Comparison of ENCODE assay signal across 25 cellular contexts in genomic region chr16:30421010-30421409, GRCh38. TPM values are rescaled to one million over a fixed set of nuclear protein-coding genes. Genes with fewer than 3 reads are reported as not detected.
"Had no signal": no experiment of that assay in that cellular context is flagged by ENCODE, and none has a peak within 500 bp of the region (broad histone marks: within the 10 kb centered on the region; RNA-seq: fewer than 3 reads in every experiment).

No MANE protein-coding gene starts in this region.

- H3K4me3 Mint-ChIP-seq: activated naive CD4-positive, alpha-beta T cell treated with anti-CD3 and anti-CD28 coated beads for 36 hours; activated T-helper 1 cell treated with anti-CD3 and anti-CD28 coated beads, Interleukin-12 subunit alpha, Interleukin-12 subunit beta, Interleukin-2, Interleukin-4 antibody, amounts not matched to agents 30 ng/mL and 10 ng/mL and 1 ng/mL, durations not matched to agents 14 hours and 24 hours and 36 hours; WTC11 had no signal

- H3K27ac ChIP-seq: breast epithelium, colonic mucosa, Peyer's patch, SJSA1 had no signal

- H3K4me1 ChIP-seq: breast epithelium, SJSA1 had no signal

- H3K4me3 ChIP-seq: breast epithelium, colonic mucosa, Peyer's patch, SJSA1 had no signal

- DNase-seq: activated CD4-positive, alpha-beta T cell treated with anti-CD3 and anti-CD28 coated beads for 48 hours; activated CD4-positive, alpha-beta T cell treated with anti-CD3 and anti-CD28 coated beads, Interleukin-2, amount 50 U/mL, for 4 hours; activated CD4-positive, CD25-positive, alpha-beta regulatory T cell treated with anti-CD3 and anti-CD28 coated beads, Interleukin-2, amount 50 U/mL, for 72 hours; activated effector memory CD4-positive, alpha-beta T cell treated with anti-CD3 and anti-CD28 coated beads, Interleukin-2, amount 50 U/mL, for 16 hours; activated naive CD4-positive, alpha-beta T cell treated with anti-CD3 and anti-CD28 coated beads for 36 hours; activated T-cell treated with anti-CD3 and anti-CD28 coated beads, Interleukin-2, amount 50 U/mL, for 1 hour; aorta; caudate nucleus; colonic mucosa; Kasumi-1; NCI-H1105 treated with DMSO at 0.1 percent for 48 hours; NCI-H1436 treated with DMSO at 0.1 percent for 48 hours; NCI-H187; NCI-H2081; NCI-H446; NCI-H524; Peyer's patch; SHP77; SW 1271 had no signal

- ATAC-seq: SK-N-SH treated with all-trans-retinoic acid at 6 μM for 48 hours, WTC11 had no signal

- H3K9me3 ChIP-seq: breast epithelium, colonic mucosa, Peyer's patch, SJSA1 had no signal

- H3K9me3 Mint-ChIP-seq: activated naive CD4-positive, alpha-beta T cell treated with anti-CD3 and anti-CD28 coated beads for 36 hours; activated T-helper 1 cell treated with anti-CD3 and anti-CD28 coated beads, Interleukin-12 subunit alpha, Interleukin-12 subunit beta, Interleukin-2, Interleukin-4 antibody, amounts not matched to agents 30 ng/mL and 10 ng/mL and 1 ng/mL, durations not matched to agents 14 hours and 24 hours and 36 hours; WTC11 had no signal

- H3K27me3 ChIP-seq: breast epithelium, colonic mucosa, Peyer's patch, SJSA1 had no signal

- H3K27ac Mint-ChIP-seq: activated naive CD4-positive, alpha-beta T cell treated with anti-CD3 and anti-CD28 coated beads for 36 hours; activated T-helper 1 cell treated with anti-CD3 and anti-CD28 coated beads, Interleukin-12 subunit alpha, Interleukin-12 subunit beta, Interleukin-2, Interleukin-4 antibody, amounts not matched to agents 30 ng/mL and 10 ng/mL and 1 ng/mL, durations not matched to agents 14 hours and 24 hours and 36 hours; WTC11 had no signal

- H3K36me3 ChIP-seq: breast epithelium had no signal

RNA-seq across cellular contexts. Expression of gene SEPTIN1, which starts 38.6 kb away (rescaled TPM):
- total RNA-seq: cerebellum, SJSA1 had no signal
